20 cellular contexts compared by ENCODE assay signal in the genomic region with DNA sequence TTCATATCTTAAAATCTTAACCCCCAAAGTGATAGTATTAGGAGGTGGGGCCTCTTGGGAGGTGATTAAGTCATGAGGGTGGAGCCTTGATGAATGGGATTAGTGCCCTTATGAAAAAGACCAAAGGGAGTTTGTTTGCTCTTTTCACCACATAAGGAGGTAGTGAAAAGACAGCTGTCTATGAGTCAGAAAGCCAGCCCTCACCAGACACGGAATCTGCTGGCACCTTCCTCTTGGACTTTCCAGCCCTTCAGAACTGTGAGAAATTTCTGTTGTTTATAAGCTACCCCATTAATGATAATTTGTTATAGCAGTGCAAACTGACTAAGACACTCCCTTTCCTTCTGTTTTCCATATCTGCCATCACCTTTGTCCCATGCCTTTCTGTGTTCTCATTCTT. TPM values are rescaled to one million over a fixed set of nuclear protein-coding genes. Genes with fewer than 3 reads are reported as not detected.
A peak's percentile ranks its signal among the peaks of the same experiment; 100 is the strongest.
DNase-seq lines count a peak whose midpoint lies in the region; ATAC-seq lines count a peak whose summit lies in the region.
"Had no signal": no experiment of that assay in that cellular context is flagged by ENCODE, and none has a peak within 500 bp of the region (broad histone marks: within the 10 kb centered on the region; RNA-seq: fewer than 3 reads in every experiment).

No MANE protein-coding gene starts in this region.

- DNase-seq in DMS153 (lab: John Stamatoyannopoulos, UW), result peak; percentile 70
- peak; percentile 83 for DNase-seq in HT1080 (ENCODE audit: low read depth)
- DNase-seq in SK-MEL-5 (ENCODE audit: low read depth, low spot score), result peak; percentile 28
- DNase-seq in fibroblast of the conjunctiva (ENCODE audit: low read depth), result peak; percentile 5
- no peak for DNase-seq in stimulated activated naive CD4-positive, alpha-beta T cell treated with Interleukin-2 at 50 U/mL for 16 hours (lab: John Stamatoyannopoulos, UW)
- DNase-seq in CD1c-positive myeloid dendritic cell (ENCODE audit: extremely low spot score), result no peak
- DNase-seq: activated B cell treated with CpG ODN at 0.5 μM for 24 hours; activated CD8-positive, alpha-beta memory T cell treated with anti-CD3 and anti-CD28 coated beads, Interleukin-2, amount 10 ng/mL, durations not matched to agents 7 days and 5 days; activated effector memory CD4-positive, alpha-beta T cell treated with anti-CD3 and anti-CD28 coated beads, Interleukin-2, amount 50 U/mL, for 16 hours; immature natural killer cell; mesendoderm; NCI-H1436 treated with DMSO at 0.1 percent for 48 hours; NCI-H526; stimulated activated naive B cell treated with anti-CD40 and anti-IgM and Interleukin-4, amounts not matched to agents 10 μg/mL and 1 μg/mL and 100 μg/mL, for 72 hours had no signal

- no peak for ATAC-seq in HG02798 (IDR thresholded peaks at IDR 0.05; ENCODE audit: poor library complexity, unreplicated experiment)
- ATAC-seq in GM21528 (IDR thresholded peaks at IDR 0.05; ENCODE audit: low FRiP score, unreplicated experiment), result no peak
- ATAC-seq: activated CD8-positive, alpha-beta memory T cell treated with anti-CD3 and anti-CD28 coated beads, Interleukin-2, amount 10 ng/mL, durations not matched to agents 7 days and 5 days; gastroesophageal sphincter; Panc1; stimulated activated naive B cell treated with anti-CD40 and anti-IgM and Interleukin-4, amounts not matched to agents 10 μg/mL and 1 μg/mL and 100 μg/mL, for 72 hours had no signal

- in situ Hi-C loops in SK-MEL-5 (cut with HindIII; ENCODE audit: low pct_unique_long_range_greater_than_20kb, low sequenced_read_pairs), result no loop called here

RNA-seq across cellular contexts. Expression of a gene that starts 20.8 kb away (rescaled TPM):
- total RNA-seq in HT1080 (2014; rRNA removed; shearing (Covaris generic)), result not detected in 2 replicates
- not detected in 2 replicates for polyA plus RNA-seq in HT1080 (2015; cell fraction: cytosol; rRNA removed)
- not detected in 2 replicates for polyA plus RNA-seq in HT1080 (2015; cell fraction: nucleus; rRNA removed)
- total RNA-seq in SK-MEL-5 (2014; rRNA removed; shearing (Covaris generic)), result not detected in 2 replicates
- polyA plus RNA-seq in SK-MEL-5 (2015; cell fraction: cytosol; rRNA removed), result not detected in 2 replicates
- polyA plus RNA-seq in SK-MEL-5 (2015; cell fraction: nucleus; rRNA removed), result not detected in 2 replicates
- total RNA-seq: activated B cell treated with CpG ODN at 0.5 μM for 24 hours, gastroesophageal sphincter, neural crest cell, ureter had no signal
- polyA plus RNA-seq: immature natural killer cell had no signal

RNA-seq across cellular contexts. Expression of a gene that starts 25.5 kb away (rescaled TPM):
- not detected in 2 replicates for total RNA-seq in HT1080 (2014; rRNA removed; shearing (Covaris generic))
- polyA plus RNA-seq in HT1080 (2015; cell fraction: cytosol; rRNA removed), result not detected in 2 replicates
- polyA plus RNA-seq in HT1080 (2015; cell fraction: nucleus; rRNA removed), result not detected in 2 replicates
- total RNA-seq in SK-MEL-5 (2014; rRNA removed; shearing (Covaris generic)), result 1.1 and 1.4 TPM in 2 replicates
- polyA plus RNA-seq in SK-MEL-5 (2015; cell fraction: cytosol; rRNA removed), result 0.61 and 0.98 TPM in 2 replicates
- 0.07 and 0.63 TPM in 2 replicates for polyA plus RNA-seq in SK-MEL-5 (2015; cell fraction: nucleus; rRNA removed)

Comparison
In these comparisons a context has a peak if more than half of its experiments do, and no peak if none do; other contexts are left out.
1. DNase-seq: peak in DMS153 (single experiment), HT1080 (single experiment), SK-MEL-5 (single experiment) and fibroblast of the conjunctiva (single experiment); none in stimulated activated naive CD4-positive, alpha-beta T cell treated with Interleukin-2 at 50 U/mL for 16 hours (single experiment) and CD1c-positive myeloid dendritic cell (single experiment).